In the genomic region with DNA sequence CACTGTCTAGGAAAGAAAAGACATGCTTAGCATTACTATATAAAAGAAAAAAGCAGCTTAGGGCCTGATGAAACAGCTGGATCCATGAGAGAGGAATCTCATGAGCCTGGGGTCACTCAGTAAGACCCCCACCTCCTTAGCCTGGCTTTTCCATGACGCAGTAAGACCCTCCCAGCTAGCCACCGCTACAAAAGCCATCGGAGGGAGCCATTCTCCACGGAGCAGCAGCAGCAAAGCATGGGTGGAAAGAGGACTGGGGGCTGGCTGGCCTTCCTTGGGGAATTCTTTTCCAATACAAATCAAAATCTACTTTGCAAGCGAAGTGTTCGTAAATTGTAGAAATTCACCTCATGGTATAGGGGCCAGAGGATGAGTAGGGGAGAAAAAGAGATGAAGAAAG, we compare ENCODE assay signal across 1 cellular context.
TF ChIP-seq lines count a peak whose summit lies in the region.

No MANE protein-coding gene starts in this region.

TF ChIP-seq in GM23338, 12 proteins besides CTCF, POLR2A, EP300 and RAD21 (continued from another document):
- no peak for TF ChIP-seq ZNF462 (CRISPR knock-in tag; IDR thresholded peaks at IDR 0.05)
- TF ChIP-seq, protein P1, sequence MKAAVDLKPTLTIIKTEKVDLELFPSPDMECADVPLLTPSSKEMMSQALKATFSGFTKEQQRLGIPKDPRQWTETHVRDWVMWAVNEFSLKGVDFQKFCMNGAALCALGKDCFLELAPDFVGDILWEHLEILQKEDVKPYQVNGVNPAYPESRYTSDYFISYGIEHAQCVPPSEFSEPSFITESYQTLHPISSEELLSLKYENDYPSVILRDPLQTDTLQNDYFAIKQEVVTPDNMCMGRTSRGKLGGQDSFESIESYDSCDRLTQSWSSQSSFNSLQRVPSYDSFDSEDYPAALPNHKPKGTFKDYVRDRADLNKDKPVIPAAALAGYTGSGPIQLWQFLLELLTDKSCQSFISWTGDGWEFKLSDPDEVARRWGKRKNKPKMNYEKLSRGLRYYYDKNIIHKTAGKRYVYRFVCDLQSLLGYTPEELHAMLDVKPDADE (IDR thresholded peaks at IDR 0.05), result no peak
TF ChIP-seq in GM23338: peak in this region for 0.
